14 cellular contexts compared by ENCODE assay signal in genomic region chr16:21608647-21609328, GRCh38. TPM values are rescaled to one million over a fixed set of nuclear protein-coding genes. Genes with fewer than 3 reads are reported as not detected.
DNase-seq lines count a peak whose midpoint lies in the region; ATAC-seq and TF ChIP-seq lines count a peak whose summit lies in the region.
"Had no signal": no experiment of that assay in that cellular context is flagged by ENCODE, and none has a peak within 500 bp of the region (broad histone marks: within the 10 kb centered on the region; RNA-seq: fewer than 3 reads in every experiment).

No MANE protein-coding gene starts in this region.

- peaks cover 7% of the 10 kb centered on the region for H3K36me3 Mint-ChIP-seq in activated CD4-positive, alpha-beta T cell treated with anti-CD3 and anti-CD28 coated beads for 36 hours (ENCODE audit: low read depth)
- peaks cover 9% of the 10 kb centered on the region for H3K36me3 Mint-ChIP-seq in central memory CD8-positive, alpha-beta T cell (ENCODE audit: insufficient read depth)

- CTCF ChIA-PET in activated CD4-positive, alpha-beta T cell treated with anti-CD3 and anti-CD28 coated beads for 36 hours (lab: Charles Lee), result interaction anchor here (0.6 to 1.7 kb wide), 5 partner anchors 7 to 24 kb away, joined by 3 to 5 read pairs (median 3); no protein-coding TSS in a partner anchor

- H3K27ac ChIP-seq in OCI-LY1 (ENCODE audit: low read depth, low read length, poor library complexity, severe bottlenecking) (peak overlapping the region; percentile 51), smooth muscle cell (ENCODE audit: low read depth) (peak overlapping the region; percentile 49)
- H3K27ac ChIP-seq: SJSA1 had no signal

- peak; percentile 42 for DNase-seq in activated CD4-positive, alpha-beta T cell treated with anti-CD3 and anti-CD28 coated beads for 36 hours
- DNase-seq in activated CD4-positive, alpha-beta T cell treated with anti-CD3 and anti-CD28 coated beads, Interleukin-2, amount 50 U/mL, for 4 hours, result no peak
- no peak for DNase-seq in central memory CD8-positive, alpha-beta T cell (ENCODE audit: low spot score in 2 of 2)
- DNase-seq in smooth muscle cell (lab: John Stamatoyannopoulos, UW; ENCODE audit: unreplicated experiment) (no peak), NAMALWA (ENCODE audit: low spot score) (no peak), DMS153 treated with DMSO at 0.1 percent for 48 hours (lab: John Stamatoyannopoulos, UW; ENCODE audit: unreplicated experiment) (no peak)
- DNase-seq: activated CD8-positive, alpha-beta memory T cell treated with anti-CD3 and anti-CD28 coated beads, Interleukin-2, amount 50 U/mL, for 48 hours; dermis blood vessel endothelial cell; NCI-H1930; stimulated activated CD4-positive, alpha-beta T cell treated with anti-CD3 and anti-CD28 coated beads, Interleukin-4, amount 100 ng/mL, for 4 hours had no signal

- 62% methylated on average over 3 of the region's 3 CpGs for WGBS in smooth muscle cell (ENCODE audit: low lambda C conversion rate)

- H3K9me3 Mint-ChIP-seq in activated CD4-positive, alpha-beta T cell treated with anti-CD3 and anti-CD28 coated beads for 36 hours (ENCODE audit: low read depth), result no peaks in the 10 kb centered on the region
- H3K9me3 Mint-ChIP-seq in central memory CD8-positive, alpha-beta T cell, result no peaks in the 10 kb centered on the region

- no peaks in the 10 kb centered on the region for H3K9me3 ChIP-seq in OCI-LY1 (ENCODE audit: low read length)
- H3K9me3 ChIP-seq in smooth muscle cell (replicated peaks; ENCODE audit: low read depth), result no peaks in the 10 kb centered on the region
- H3K9me3 ChIP-seq: SJSA1 had no signal

- POLR2A ChIA-PET in activated CD4-positive, alpha-beta T cell treated with anti-CD3 and anti-CD28 coated beads for 36 hours (lab: Charles Lee), result interaction anchor here (1.2 kb wide), 1 partner anchor 37 kb away, joined by 6 read pairs; no protein-coding TSS in a partner anchor

- H3K4me2 ChIP-seq in OCI-LY1 (ENCODE audit: low read length) (peak overlapping the region; percentile 39; the same call in 1 of the 2 replicates), smooth muscle cell (peak overlapping the region; percentile 31)

- no peak overlapping the region for H3K4me3 ChIP-seq in OCI-LY1 (ENCODE audit: low read depth, low read length, poor library complexity, severe bottlenecking)
- no peak overlapping the region for H3K4me3 ChIP-seq in smooth muscle cell
- H3K4me3 ChIP-seq: SJSA1 had no signal

- H3K4me1 ChIP-seq in OCI-LY1 (ENCODE audit: insufficient read depth, low read length, severe bottlenecking) (peaks cover 65% of the 10 kb centered on the region), smooth muscle cell (ENCODE audit: low read depth) (peaks cover 26% of the 10 kb centered on the region)
- H3K4me1 ChIP-seq: SJSA1 had no signal

- H3K9ac ChIP-seq in OCI-LY1 (ENCODE audit: low read length), result no peak overlapping the region; the same call in 1 of the 2 replicates
- no peak overlapping the region for H3K9ac ChIP-seq in smooth muscle cell (ENCODE audit: low read depth)

- H3K27me3 Mint-ChIP-seq in activated CD4-positive, alpha-beta T cell treated with anti-CD3 and anti-CD28 coated beads for 36 hours, result no peaks in the 10 kb centered on the region
- no peaks in the 10 kb centered on the region for H3K27me3 Mint-ChIP-seq in central memory CD8-positive, alpha-beta T cell

- H3K27me3 ChIP-seq in OCI-LY1 (ENCODE audit: insufficient read depth, low read length) (no peaks in the 10 kb centered on the region), smooth muscle cell (ENCODE audit: low read depth) (no peaks in the 10 kb centered on the region)
- H3K27me3 ChIP-seq: SJSA1 had no signal

- H3K36me3 ChIP-seq in OCI-LY1 (ENCODE audit: insufficient read depth, low read length) (peaks cover 7% of the 10 kb centered on the region; the same call in 1 of the 2 replicates), smooth muscle cell (ENCODE audit: low read depth) (peaks cover 4% of the 10 kb centered on the region)

- intact Hi-C loops in activated CD4-positive, alpha-beta T cell treated with anti-CD3 and anti-CD28 coated beads for 36 hours (cut with DNase I, micrococcal nuclease), result no loop called here

- no peak overlapping the region for H3K4me3 Mint-ChIP-seq in activated CD4-positive, alpha-beta T cell treated with anti-CD3 and anti-CD28 coated beads for 36 hours
- peak overlapping the region; percentile 49 for H3K4me3 Mint-ChIP-seq in central memory CD8-positive, alpha-beta T cell

- H3F3A ChIP-seq in OCI-LY1 (ENCODE audit: insufficient read depth, low read length), result no peaks in the 10 kb centered on the region
- peaks cover 20% of the 10 kb centered on the region for H3F3A ChIP-seq in smooth muscle cell (ENCODE audit: low read depth)

- H3K27ac Mint-ChIP-seq in activated CD4-positive, alpha-beta T cell treated with anti-CD3 and anti-CD28 coated beads for 36 hours, result no peak overlapping the region
- peak overlapping the region; percentile 61 for H3K27ac Mint-ChIP-seq in central memory CD8-positive, alpha-beta T cell (ENCODE audit: low read depth)

- no peaks in the 10 kb centered on the region for H3K9me2 ChIP-seq in OCI-LY1 (ENCODE audit: low read depth, low read length)

- H4K20me1 ChIP-seq in OCI-LY1 (ENCODE audit: insufficient read depth, low read length) (no peaks in the 10 kb centered on the region), smooth muscle cell (ENCODE audit: low read depth) (peaks cover 100% of the 10 kb centered on the region)

- ATAC-seq in activated CD4-positive, alpha-beta T cell treated with anti-CD3 and anti-CD28 coated beads for 36 hours, result peak; percentile 49
- ATAC-seq in central memory CD8-positive, alpha-beta T cell (replicated peaks; ENCODE audit: extremely low read depth, poor library complexity, severe bottlenecking), result peak; percentile 60
- ATAC-seq in HG02885 (IDR thresholded peaks at IDR 0.05; ENCODE audit: poor library complexity, unreplicated experiment), result no peak

- peaks cover 76% of the 10 kb centered on the region for H3K4me1 Mint-ChIP-seq in activated CD4-positive, alpha-beta T cell treated with anti-CD3 and anti-CD28 coated beads for 36 hours
- H3K4me1 Mint-ChIP-seq in central memory CD8-positive, alpha-beta T cell, result peaks cover 48% of the 10 kb centered on the region

- no peak overlapping the region for H2AFZ ChIP-seq in OCI-LY1 (ENCODE audit: low read length)
- no peak overlapping the region for H2AFZ ChIP-seq in smooth muscle cell (ENCODE audit: low read depth)

- TF ChIP-seq CTCF in OCI-LY1 (IDR thresholded peaks at IDR 0.05; ENCODE audit: low read length) (no peak), smooth muscle cell (IDR thresholded peaks at IDR 0.05; ENCODE audit: borderline replicate concordance, insufficient read depth, poor library complexity, severe bottlenecking) (no peak)

- H3K79me2 ChIP-seq in OCI-LY1 (ENCODE audit: insufficient read depth, low read length) (peaks cover 96% of the 10 kb centered on the region), smooth muscle cell (ENCODE audit: low read depth) (peaks cover 100% of the 10 kb centered on the region)

RNA-seq across cellular contexts. Expression of gene METTL9, which starts 9.4 kb away (rescaled TPM):
- 10 to 100 TPM; 78.3 to 98.0 TPM for total RNA-seq in activated CD4-positive, alpha-beta T cell treated with anti-CD3 and anti-CD28 coated beads for 36 hours
- 157 and 211 TPM in 2 replicates for total RNA-seq in smooth muscle cell
- 97.5 and 104 TPM in 2 replicates for polyA plus RNA-seq in smooth muscle cell

RNA-seq across cellular contexts. Expression of gene IGSF6, which starts 43.6 kb away (rescaled TPM):
- total RNA-seq in activated CD4-positive, alpha-beta T cell treated with anti-CD3 and anti-CD28 coated beads for 36 hours, result under 1 TPM; 0.11 to 0.14 TPM
- not detected in 2 replicates for total RNA-seq in smooth muscle cell
- 0.06 and 0.13 TPM in 2 replicates for polyA plus RNA-seq in smooth muscle cell
- total RNA-seq: A172, dermis blood vessel endothelial cell, SJSA1 had no signal

RNA-seq across cellular contexts. Expression of gene OTOA, which starts 55.0 kb away (rescaled TPM):
- total RNA-seq in activated CD4-positive, alpha-beta T cell treated with anti-CD3 and anti-CD28 coated beads for 36 hours, result under 1 TPM in 1 of 2 experiments, not detected in 1; 0.07 TPM
- total RNA-seq in smooth muscle cell, result 0.31 TPM in 1 of 2 replicates, not detected in the other
- polyA plus RNA-seq in smooth muscle cell, result not detected in 2 replicates
- total RNA-seq: dermis blood vessel endothelial cell, SJSA1 had no signal
